In the genomic region with DNA sequence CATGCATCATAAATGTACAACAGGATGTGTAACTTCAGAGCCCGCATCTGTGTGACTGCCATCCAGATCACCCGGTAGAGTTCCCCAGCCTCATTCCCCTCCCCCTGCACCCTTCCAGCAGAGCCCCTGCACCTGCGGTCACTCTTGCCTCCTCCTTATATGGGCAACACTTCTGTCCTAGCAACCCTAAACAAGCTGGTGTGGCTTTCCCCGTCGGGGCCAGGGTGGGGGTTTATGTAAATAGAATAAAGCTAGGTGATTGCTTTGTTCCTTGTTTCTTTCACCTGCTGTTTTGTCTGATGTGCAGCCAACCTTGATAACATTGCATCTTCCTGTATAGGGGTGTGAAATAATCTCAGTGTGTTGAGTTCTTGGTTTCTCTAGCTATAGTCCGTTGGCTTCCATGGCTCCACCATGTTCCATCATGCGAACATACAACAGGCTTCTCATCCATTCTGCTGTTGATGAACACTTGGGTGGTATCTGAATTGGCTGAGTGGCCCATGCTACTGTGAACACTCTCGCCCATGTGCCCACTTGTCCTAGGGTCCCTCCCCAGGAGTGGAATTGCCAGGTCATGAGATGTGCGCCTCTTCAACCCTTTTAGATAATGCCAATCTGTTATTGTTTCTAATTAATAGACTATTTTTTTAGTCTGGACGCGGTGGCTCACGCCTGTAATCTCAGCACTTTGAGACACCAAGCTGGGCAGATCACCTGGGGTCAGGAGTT, we compare ENCODE assay signal across 15 cellular contexts.
DNase-seq lines count a peak whose midpoint lies in the region; ATAC-seq and TF ChIP-seq lines count a peak whose summit lies in the region.
"Had no signal": no experiment of that assay in that cellular context is flagged by ENCODE, and none has a peak within 500 bp of the region (broad histone marks: within the 10 kb centered on the region; RNA-seq: fewer than 3 reads in every experiment).

No MANE protein-coding gene starts in this region.

- no peak for TF ChIP-seq CTCF in RWPE2 (IDR thresholded peaks at IDR 0.05; ENCODE audit: poor library complexity, severe bottlenecking)

- H3K4me2 ChIP-seq in neuronal stem cell (ENCODE audit: insufficient read depth, low read length, poor library complexity, severe bottlenecking) = no peak overlapping the region

- no peak overlapping the region for H4K91ac ChIP-seq in neuronal stem cell (ENCODE audit: low read depth, low read length, poor library complexity)

- no peaks in the 10 kb centered on the region for H3K36me3 ChIP-seq in RWPE2 (ENCODE audit: low read depth)
- no peaks in the 10 kb centered on the region for H3K36me3 ChIP-seq in neuronal stem cell (replicated peaks in 1 of 2; ENCODE audit: control insufficient read depth in 2 of 2, insufficient read depth in 2 of 2, low read length in 2 of 2)

- H3K23ac ChIP-seq in neuronal stem cell (ENCODE audit: low read depth, low read length, poor library complexity) = no peak overlapping the region

- no peak overlapping the region for H3K14ac ChIP-seq in neuronal stem cell (ENCODE audit: low read length)

- H3K4ac ChIP-seq in neuronal stem cell (ENCODE audit: low read length) = no peak overlapping the region

- H3K27ac ChIP-seq in RWPE2 (ENCODE audit: poor library complexity, severe bottlenecking) (no peak overlapping the region), neuronal stem cell (replicated peaks; ENCODE audit: low read length) (no peak overlapping the region)

- H3K18ac ChIP-seq in neuronal stem cell (ENCODE audit: low read length) = no peak overlapping the region

- DNase-seq in DMS79 treated with DMSO at 0.1 percent for 48 hours (lab: John Stamatoyannopoulos, UW) (peak; percentile 93), NCI-H1417 treated with DMSO at 0.1 percent for 48 hours (lab: John Stamatoyannopoulos, UW) (peak; percentile 66), RWPE2 (ENCODE audit: low spot score) (peak; percentile 41), neuronal stem cell (ENCODE audit: low spot score) (no peak), SW 1271 (lab: John Stamatoyannopoulos, UW) (no peak)
- DNase-seq: activated CD8-positive, alpha-beta memory T cell treated with anti-CD3 and anti-CD28 coated beads, Interleukin-2, amount 10 ng/mL, durations not matched to agents 7 days and 5 days; CD4-positive, alpha-beta memory T cell; glutamatergic neuron; KG1; kidney glomerular epithelial cell; NCI-H446 had no signal

- no peaks in the 10 kb centered on the region for H3K79me1 ChIP-seq in neuronal stem cell (ENCODE audit: low read depth, low read length)

- H3K9me3 ChIP-seq in RWPE2 (ENCODE audit: severe bottlenecking) (peaks cover 9% of the 10 kb centered on the region), neuronal stem cell (replicated peaks in 1 of 2; ENCODE audit: control insufficient read depth in 2 of 2, insufficient read depth in 1 of 2, low read depth in 1 of 2, low read length in 2 of 2) (peaks cover 7 to 13% of the 10 kb centered on the region in 2 donors)

- no peak overlapping the region for H2BK15ac ChIP-seq in neuronal stem cell (ENCODE audit: low read length)

- H3K9ac ChIP-seq in neuronal stem cell (ENCODE audit: low read depth, low read length, poor library complexity) = no peak overlapping the region

- peak overlapping the region; percentile 75 for H2BK5ac ChIP-seq in neuronal stem cell (ENCODE audit: low read length)

- H3K4me3 ChIP-seq in RWPE2 (ENCODE audit: severe bottlenecking) (no peak overlapping the region), neuronal stem cell (ENCODE audit: low read length in 2 of 2) (no peak overlapping the region)

- H2AFZ ChIP-seq in neuronal stem cell (ENCODE audit: low read length) = no peak overlapping the region

- H4K8ac ChIP-seq in neuronal stem cell (ENCODE audit: low read depth, low read length) = no peak overlapping the region

- peaks cover 32% of the 10 kb centered on the region for H3K27me3 ChIP-seq in RWPE2 (ENCODE audit: insufficient read depth, poor library complexity, severe bottlenecking)
- peaks cover 0 to 5% (median 0%) of the 10 kb centered on the region in 3 experiments for H3K27me3 ChIP-seq in neuronal stem cell (ENCODE audit: control insufficient read depth in 3 of 3, insufficient read depth in 3 of 3, low read depth in 1 of 3, low read length in 3 of 3)

- no peak overlapping the region for H2BK120ac ChIP-seq in neuronal stem cell (ENCODE audit: low read depth, low read length)

- no peak overlapping the region for H2AK5ac ChIP-seq in neuronal stem cell (ENCODE audit: low read depth, low read length)

- H2BK12ac ChIP-seq in neuronal stem cell (ENCODE audit: low read length) = no peak overlapping the region

- ATAC-seq in RWPE2 (ENCODE audit: low read depth) (no peak), GM18511 (IDR thresholded peaks at IDR 0.05; ENCODE audit: unreplicated experiment) (no peak), HG03565 (IDR thresholded peaks at IDR 0.05; ENCODE audit: unreplicated experiment) (no peak), HG03025 (IDR thresholded peaks at IDR 0.05; ENCODE audit: low FRiP score, unreplicated experiment) (no peak)
- ATAC-seq: activated CD8-positive, alpha-beta memory T cell treated with anti-CD3 and anti-CD28 coated beads, Interleukin-2, amount 10 ng/mL, durations not matched to agents 7 days and 5 days; naive thymus-derived CD4-positive, alpha-beta T cell had no signal

- no CpG with 5 or more reads among the region's 12 CpGs for WGBS in neuronal stem cell (ENCODE audit: extremely low coverage in 2 of 2, insufficient read length in 2 of 2, insufficient replicate concordance in 1 of 2), 2 donors

- H3K4me1 ChIP-seq in RWPE2 (ENCODE audit: insufficient read depth, poor library complexity, severe bottlenecking) (no peaks in the 10 kb centered on the region), neuronal stem cell (ENCODE audit: control insufficient read depth in 2 of 2, insufficient read depth in 1 of 2, low read depth in 1 of 2, low read length in 2 of 2) (peaks cover 0 to 5% of the 10 kb centered on the region in 2 donors)

Comparison
In these comparisons a context has a peak if more than half of its experiments do, and no peak if none do; other contexts are left out.
1. DNase-seq: peak in DMS79 treated with DMSO at 0.1 percent for 48 hours (single experiment), NCI-H1417 treated with DMSO at 0.1 percent for 48 hours (single experiment) and RWPE2 (single experiment); none in neuronal stem cell (single experiment) and SW 1271 (0 of 2).